ENCODE assay signal across 1 cellular context in genomic region chr19:35702223-35703012, GRCh38.
A peak's percentile ranks its signal among the peaks of the same experiment; 100 is the strongest.
TF ChIP-seq lines count a peak whose summit lies in the region.

No MANE protein-coding gene starts in this region.

TF ChIP-seq in GM12878, 131 proteins besides CTCF, POLR2A, EP300 and RAD21 (continued from another document and continues in another):
- no peak for TF ChIP-seq ATF2 (IDR thresholded peaks at IDR 0.05; ENCODE audit: low read length)
- TF ChIP-seq TBL1XR1 (IDR thresholded peaks at IDR 0.05; ENCODE audit: low read depth, low read length), result no peak
- TF ChIP-seq SREBF1 (IDR thresholded peaks at IDR 0.05; ENCODE audit: low read length), result no peak
- peak; percentile 13 for TF ChIP-seq MYC (IDR thresholded peaks at IDR 0.05; ENCODE audit: insufficient read depth, insufficient read length, insufficient replicate concordance, low read length, severe bottlenecking)
- TF ChIP-seq, protein P1, sequence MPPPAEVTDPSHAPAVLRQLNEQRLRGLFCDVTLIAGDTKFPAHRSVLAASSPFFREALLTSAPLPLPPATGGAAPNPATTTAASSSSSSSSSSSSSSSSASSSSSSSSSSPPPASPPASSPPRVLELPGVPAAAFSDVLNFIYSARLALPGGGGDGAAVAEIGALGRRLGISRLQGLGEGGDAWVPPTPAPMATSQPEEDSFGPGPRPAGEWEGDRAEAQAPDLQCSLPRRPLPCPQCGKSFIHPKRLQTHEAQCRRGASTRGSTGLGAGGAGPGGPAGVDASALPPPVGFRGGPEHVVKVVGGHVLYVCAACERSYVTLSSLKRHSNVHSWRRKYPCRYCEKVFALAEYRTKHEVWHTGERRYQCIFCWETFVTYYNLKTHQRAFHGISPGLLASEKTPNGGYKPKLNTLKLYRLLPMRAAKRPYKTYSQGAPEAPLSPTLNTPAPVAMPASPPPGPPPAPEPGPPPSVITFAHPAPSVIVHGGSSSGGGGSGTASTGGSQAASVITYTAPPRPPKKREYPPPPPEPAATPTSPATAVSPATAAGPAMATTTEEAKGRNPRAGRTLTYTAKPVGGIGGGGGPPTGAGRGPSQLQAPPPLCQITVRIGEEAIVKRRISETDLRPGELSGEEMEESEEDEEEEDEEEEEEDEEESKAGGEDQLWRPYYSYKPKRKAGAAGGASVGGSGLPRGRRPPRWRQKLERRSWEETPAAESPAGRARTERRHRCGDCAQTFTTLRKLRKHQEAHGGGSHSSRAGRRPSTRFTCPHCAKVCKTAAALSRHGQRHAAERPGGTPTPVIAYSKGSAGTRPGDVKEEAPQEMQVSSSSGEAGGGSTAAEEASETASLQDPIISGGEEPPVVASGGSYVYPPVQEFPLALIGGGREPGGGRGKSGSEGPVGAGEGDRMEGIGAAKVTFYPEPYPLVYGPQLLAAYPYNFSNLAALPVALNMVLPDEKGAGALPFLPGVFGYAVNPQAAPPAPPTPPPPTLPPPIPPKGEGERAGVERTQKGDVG (CRISPR knock-in tag; IDR thresholded peaks at IDR 0.05), result no peak
- no peak for TF ChIP-seq WRNIP1 (IDR thresholded peaks at IDR 0.05; ENCODE audit: borderline replicate concordance, low read depth, low read length)
- no peak for TF ChIP-seq CBX5 (IDR thresholded peaks at IDR 0.05; ENCODE audit: low read depth)
- TF ChIP-seq, protein P2, sequence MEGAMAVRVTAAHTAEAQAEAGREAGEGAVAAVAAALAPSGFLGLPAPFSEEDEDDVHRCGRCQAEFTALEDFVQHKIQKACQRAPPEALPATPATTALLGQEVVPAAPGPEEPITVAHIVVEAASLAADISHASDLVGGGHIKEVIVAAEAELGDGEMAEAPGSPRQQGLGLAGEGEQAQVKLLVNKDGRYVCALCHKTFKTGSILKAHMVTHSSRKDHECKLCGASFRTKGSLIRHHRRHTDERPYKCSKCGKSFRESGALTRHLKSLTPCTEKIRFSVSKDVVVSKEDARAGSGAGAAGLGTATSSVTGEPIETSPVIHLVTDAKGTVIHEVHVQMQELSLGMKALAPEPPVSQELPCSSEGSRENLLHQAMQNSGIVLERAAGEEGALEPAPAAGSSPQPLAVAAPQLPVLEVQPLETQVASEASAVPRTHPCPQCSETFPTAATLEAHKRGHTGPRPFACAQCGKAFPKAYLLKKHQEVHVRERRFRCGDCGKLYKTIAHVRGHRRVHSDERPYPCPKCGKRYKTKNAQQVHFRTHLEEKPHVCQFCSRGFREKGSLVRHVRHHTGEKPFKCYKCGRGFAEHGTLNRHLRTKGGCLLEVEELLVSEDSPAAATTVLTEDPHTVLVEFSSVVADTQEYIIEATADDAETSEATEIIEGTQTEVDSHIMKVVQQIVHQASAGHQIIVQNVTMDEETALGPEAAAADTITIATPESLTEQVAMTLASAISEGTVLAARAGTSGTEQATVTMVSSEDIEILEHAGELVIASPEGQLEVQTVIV (IDR thresholded peaks at IDR 0.05; ENCODE audit: borderline replicate concordance, partially characterized antibody), result peak; percentile 12
- no peak for TF ChIP-seq NRF1 (conservative IDR thresholded peaks at IDR 0.05; ENCODE audit: low read depth, low read length)
- TF ChIP-seq, protein P3, sequence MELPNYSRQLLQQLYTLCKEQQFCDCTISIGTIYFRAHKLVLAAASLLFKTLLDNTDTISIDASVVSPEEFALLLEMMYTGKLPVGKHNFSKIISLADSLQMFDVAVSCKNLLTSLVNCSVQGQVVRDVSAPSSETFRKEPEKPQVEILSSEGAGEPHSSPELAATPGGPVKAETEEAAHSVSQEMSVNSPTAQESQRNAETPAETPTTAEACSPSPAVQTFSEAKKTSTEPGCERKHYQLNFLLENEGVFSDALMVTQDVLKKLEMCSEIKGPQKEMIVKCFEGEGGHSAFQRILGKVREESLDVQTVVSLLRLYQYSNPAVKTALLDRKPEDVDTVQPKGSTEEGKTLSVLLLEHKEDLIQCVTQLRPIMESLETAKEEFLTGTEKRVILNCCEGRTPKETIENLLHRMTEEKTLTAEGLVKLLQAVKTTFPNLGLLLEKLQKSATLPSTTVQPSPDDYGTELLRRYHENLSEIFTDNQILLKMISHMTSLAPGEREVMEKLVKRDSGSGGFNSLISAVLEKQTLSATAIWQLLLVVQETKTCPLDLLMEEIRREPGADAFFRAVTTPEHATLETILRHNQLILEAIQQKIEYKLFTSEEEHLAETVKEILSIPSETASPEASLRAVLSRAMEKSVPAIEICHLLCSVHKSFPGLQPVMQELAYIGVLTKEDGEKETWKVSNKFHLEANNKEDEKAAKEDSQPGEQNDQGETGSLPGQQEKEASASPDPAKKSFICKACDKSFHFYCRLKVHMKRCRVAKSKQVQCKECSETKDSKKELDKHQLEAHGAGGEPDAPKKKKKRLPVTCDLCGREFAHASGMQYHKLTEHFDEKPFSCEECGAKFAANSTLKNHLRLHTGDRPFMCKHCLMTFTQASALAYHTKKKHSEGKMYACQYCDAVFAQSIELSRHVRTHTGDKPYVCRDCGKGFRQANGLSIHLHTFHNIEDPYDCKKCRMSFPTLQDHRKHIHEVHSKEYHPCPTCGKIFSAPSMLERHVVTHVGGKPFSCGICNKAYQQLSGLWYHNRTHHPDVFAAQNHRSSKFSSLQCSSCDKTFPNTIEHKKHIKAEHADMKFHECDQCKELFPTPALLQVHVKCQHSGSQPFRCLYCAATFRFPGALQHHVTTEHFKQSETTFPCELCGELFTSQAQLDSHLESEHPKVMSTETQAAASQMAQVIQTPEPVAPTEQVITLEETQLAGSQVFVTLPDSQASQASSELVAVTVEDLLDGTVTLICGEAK (IDR thresholded peaks at IDR 0.05; ENCODE audit: borderline replicate concordance), result 0 out of 2 replicates have a peak, but pooled peaks have one; percentile 2
- no peak; the same call in 1 of the 2 replicates for TF ChIP-seq HDGF (IDR thresholded peaks at IDR 0.05)
- no peak; the same call in 1 of the 2 replicates for TF ChIP-seq JUND (IDR thresholded peaks at IDR 0.05; ENCODE audit: low read depth, low read length)
- TF ChIP-seq SMAD1 (IDR thresholded peaks at IDR 0.05; ENCODE audit: low read depth, partially characterized antibody), result peak; percentile 85
- TF ChIP-seq CREB1 (IDR thresholded peaks at IDR 0.05; ENCODE audit: low read depth), result peak; percentile 76
- TF ChIP-seq ZNF384 (IDR thresholded peaks at IDR 0.05; ENCODE audit: borderline replicate concordance, low read depth, low read length), result no peak
- no peak for TF ChIP-seq PAX8 (IDR thresholded peaks at IDR 0.05)
- TF ChIP-seq RBBP5 (conservative IDR thresholded peaks at IDR 0.05), result no peak
- TF ChIP-seq ZBED1 (IDR thresholded peaks at IDR 0.05; ENCODE audit: borderline replicate concordance), result no peak
- TF ChIP-seq KAT2A (conservative IDR thresholded peaks at IDR 0.05; ENCODE audit: control insufficient read depth, low read depth, low read length), result no peak
- no peak for TF ChIP-seq PML (IDR thresholded peaks at IDR 0.05; ENCODE audit: low read length)
- TF ChIP-seq RELB (IDR thresholded peaks at IDR 0.05; ENCODE audit: low read depth), result peak; percentile 61
- TF ChIP-seq, protein P4, sequence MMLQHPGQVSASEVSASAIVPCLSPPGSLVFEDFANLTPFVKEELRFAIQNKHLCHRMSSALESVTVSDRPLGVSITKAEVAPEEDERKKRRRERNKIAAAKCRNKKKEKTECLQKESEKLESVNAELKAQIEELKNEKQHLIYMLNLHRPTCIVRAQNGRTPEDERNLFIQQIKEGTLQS (IDR thresholded peaks at IDR 0.05; ENCODE audit: borderline replicate concordance, extremely low read depth, low read depth, low read length), result no peak
- TF ChIP-seq LARP7 (IDR thresholded peaks at IDR 0.05), result peak; percentile 40; the same call in 1 of the 2 replicates
- no peak for TF ChIP-seq USF1 (IDR thresholded peaks at IDR 0.05; ENCODE audit: borderline replicate concordance, extremely low read length, insufficient read depth, low read depth, low read length)
- no peak for TF ChIP-seq RCOR1 (conservative IDR thresholded peaks at IDR 0.05; ENCODE audit: low read depth, low read length)
- TF ChIP-seq EED (IDR thresholded peaks at IDR 0.05; ENCODE audit: low read depth), result no peak
- TF ChIP-seq BCL3 (IDR thresholded peaks at IDR 0.05; ENCODE audit: borderline replicate concordance, insufficient read depth, low read depth, low read length, poor library complexity, severe bottlenecking), result no peak
- no peak for TF ChIP-seq REST (IDR thresholded peaks at IDR 0.05; ENCODE audit: low read depth, low read length)
- TF ChIP-seq TCF7 (IDR thresholded peaks at IDR 0.05; ENCODE audit: borderline replicate concordance), result no peak
- peak; percentile 100 for TF ChIP-seq SP1 (IDR thresholded peaks at IDR 0.05; ENCODE audit: low read depth, low read length)
- TF ChIP-seq NKRF (conservative IDR thresholded peaks at IDR 0.05), result no peak
- peak; percentile 33 for TF ChIP-seq ATF7 (IDR thresholded peaks at IDR 0.05; ENCODE audit: low read depth)
- TF ChIP-seq RB1 (IDR thresholded peaks at IDR 0.05; ENCODE audit: borderline replicate concordance), result peak; percentile 75; the same call in 1 of the 2 replicates
